2 cellular contexts compared by ENCODE assay signal in the genomic region with DNA sequence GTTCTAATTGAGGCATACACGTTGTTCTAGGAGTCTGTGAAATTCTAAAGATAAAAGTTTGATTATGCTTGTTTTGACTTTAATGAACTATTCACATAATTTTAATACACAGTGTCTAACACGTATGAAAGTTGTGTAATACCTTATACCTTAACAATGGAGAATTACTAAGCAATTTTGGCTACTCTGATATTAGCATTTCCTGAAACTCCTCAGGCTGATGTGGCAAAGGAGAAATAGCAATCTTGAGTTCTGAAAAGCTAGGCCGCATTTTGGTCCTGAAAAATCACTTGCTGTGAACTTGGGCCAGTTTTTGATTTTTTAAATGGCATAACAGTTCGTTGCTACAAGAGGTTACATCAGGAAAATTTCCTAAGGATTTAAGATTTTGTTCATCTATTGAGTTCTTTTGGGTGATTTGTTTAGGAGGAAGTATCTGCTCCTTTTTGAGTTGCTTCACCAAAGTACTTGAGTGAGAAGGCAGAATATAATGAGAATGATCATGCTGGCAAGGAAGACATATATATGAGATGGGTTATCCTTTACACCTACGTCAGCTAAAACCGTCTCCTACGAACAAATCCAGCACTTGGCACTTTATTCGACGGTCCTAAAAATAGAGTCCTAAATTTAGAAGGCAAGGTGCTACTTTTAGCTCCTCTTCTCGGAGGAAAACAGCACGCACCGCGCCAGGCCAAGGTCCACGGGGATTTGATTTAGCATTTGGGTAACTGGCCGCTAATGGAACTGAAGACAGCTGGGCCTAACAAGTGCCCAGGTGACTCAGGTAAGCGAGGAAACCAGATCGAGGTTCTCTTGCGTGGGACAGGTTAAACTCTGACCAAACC.
A peak's percentile ranks its signal among the peaks of the same experiment; 100 is the strongest.
TF ChIP-seq lines count a peak whose summit lies in the region.

No MANE protein-coding gene starts in this region.

TF ChIP-seq in GM23338, 12 proteins besides CTCF, POLR2A, EP300 and RAD21 (continues in another document):
- TF ChIP-seq, protein P1, sequence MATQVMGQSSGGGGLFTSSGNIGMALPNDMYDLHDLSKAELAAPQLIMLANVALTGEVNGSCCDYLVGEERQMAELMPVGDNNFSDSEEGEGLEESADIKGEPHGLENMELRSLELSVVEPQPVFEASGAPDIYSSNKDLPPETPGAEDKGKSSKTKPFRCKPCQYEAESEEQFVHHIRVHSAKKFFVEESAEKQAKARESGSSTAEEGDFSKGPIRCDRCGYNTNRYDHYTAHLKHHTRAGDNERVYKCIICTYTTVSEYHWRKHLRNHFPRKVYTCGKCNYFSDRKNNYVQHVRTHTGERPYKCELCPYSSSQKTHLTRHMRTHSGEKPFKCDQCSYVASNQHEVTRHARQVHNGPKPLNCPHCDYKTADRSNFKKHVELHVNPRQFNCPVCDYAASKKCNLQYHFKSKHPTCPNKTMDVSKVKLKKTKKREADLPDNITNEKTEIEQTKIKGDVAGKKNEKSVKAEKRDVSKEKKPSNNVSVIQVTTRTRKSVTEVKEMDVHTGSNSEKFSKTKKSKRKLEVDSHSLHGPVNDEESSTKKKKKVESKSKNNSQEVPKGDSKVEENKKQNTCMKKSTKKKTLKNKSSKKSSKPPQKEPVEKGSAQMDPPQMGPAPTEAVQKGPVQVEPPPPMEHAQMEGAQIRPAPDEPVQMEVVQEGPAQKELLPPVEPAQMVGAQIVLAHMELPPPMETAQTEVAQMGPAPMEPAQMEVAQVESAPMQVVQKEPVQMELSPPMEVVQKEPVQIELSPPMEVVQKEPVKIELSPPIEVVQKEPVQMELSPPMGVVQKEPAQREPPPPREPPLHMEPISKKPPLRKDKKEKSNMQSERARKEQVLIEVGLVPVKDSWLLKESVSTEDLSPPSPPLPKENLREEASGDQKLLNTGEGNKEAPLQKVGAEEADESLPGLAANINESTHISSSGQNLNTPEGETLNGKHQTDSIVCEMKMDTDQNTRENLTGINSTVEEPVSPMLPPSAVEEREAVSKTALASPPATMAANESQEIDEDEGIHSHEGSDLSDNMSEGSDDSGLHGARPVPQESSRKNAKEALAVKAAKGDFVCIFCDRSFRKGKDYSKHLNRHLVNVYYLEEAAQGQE (IDR thresholded peaks at IDR 0.05; ENCODE audit: unreplicated experiment) = no peak
- TF ChIP-seq ZNF114 (CRISPR knock-in tag; IDR thresholded peaks at IDR 0.05) (no peak), JUNB (IDR thresholded peaks at IDR 0.05; ENCODE audit: unreplicated experiment) (no peak), EZH2phosphoT487 (IDR thresholded peaks at IDR 0.05; ENCODE audit: unreplicated experiment) (no peak), NANOG (IDR thresholded peaks at IDR 0.05; ENCODE audit: borderline replicate concordance) (no peak), STAT1 (IDR thresholded peaks at IDR 0.05; ENCODE audit: unreplicated experiment) (no peak), POLR2AphosphoS5 (IDR thresholded peaks at IDR 0.05; ENCODE audit: low read depth) (no peak), ZNF331 (CRISPR knock-in tag; IDR thresholded peaks at IDR 0.05; ENCODE audit: low read depth) (no peak)
- TF ChIP-seq, protein P2, sequence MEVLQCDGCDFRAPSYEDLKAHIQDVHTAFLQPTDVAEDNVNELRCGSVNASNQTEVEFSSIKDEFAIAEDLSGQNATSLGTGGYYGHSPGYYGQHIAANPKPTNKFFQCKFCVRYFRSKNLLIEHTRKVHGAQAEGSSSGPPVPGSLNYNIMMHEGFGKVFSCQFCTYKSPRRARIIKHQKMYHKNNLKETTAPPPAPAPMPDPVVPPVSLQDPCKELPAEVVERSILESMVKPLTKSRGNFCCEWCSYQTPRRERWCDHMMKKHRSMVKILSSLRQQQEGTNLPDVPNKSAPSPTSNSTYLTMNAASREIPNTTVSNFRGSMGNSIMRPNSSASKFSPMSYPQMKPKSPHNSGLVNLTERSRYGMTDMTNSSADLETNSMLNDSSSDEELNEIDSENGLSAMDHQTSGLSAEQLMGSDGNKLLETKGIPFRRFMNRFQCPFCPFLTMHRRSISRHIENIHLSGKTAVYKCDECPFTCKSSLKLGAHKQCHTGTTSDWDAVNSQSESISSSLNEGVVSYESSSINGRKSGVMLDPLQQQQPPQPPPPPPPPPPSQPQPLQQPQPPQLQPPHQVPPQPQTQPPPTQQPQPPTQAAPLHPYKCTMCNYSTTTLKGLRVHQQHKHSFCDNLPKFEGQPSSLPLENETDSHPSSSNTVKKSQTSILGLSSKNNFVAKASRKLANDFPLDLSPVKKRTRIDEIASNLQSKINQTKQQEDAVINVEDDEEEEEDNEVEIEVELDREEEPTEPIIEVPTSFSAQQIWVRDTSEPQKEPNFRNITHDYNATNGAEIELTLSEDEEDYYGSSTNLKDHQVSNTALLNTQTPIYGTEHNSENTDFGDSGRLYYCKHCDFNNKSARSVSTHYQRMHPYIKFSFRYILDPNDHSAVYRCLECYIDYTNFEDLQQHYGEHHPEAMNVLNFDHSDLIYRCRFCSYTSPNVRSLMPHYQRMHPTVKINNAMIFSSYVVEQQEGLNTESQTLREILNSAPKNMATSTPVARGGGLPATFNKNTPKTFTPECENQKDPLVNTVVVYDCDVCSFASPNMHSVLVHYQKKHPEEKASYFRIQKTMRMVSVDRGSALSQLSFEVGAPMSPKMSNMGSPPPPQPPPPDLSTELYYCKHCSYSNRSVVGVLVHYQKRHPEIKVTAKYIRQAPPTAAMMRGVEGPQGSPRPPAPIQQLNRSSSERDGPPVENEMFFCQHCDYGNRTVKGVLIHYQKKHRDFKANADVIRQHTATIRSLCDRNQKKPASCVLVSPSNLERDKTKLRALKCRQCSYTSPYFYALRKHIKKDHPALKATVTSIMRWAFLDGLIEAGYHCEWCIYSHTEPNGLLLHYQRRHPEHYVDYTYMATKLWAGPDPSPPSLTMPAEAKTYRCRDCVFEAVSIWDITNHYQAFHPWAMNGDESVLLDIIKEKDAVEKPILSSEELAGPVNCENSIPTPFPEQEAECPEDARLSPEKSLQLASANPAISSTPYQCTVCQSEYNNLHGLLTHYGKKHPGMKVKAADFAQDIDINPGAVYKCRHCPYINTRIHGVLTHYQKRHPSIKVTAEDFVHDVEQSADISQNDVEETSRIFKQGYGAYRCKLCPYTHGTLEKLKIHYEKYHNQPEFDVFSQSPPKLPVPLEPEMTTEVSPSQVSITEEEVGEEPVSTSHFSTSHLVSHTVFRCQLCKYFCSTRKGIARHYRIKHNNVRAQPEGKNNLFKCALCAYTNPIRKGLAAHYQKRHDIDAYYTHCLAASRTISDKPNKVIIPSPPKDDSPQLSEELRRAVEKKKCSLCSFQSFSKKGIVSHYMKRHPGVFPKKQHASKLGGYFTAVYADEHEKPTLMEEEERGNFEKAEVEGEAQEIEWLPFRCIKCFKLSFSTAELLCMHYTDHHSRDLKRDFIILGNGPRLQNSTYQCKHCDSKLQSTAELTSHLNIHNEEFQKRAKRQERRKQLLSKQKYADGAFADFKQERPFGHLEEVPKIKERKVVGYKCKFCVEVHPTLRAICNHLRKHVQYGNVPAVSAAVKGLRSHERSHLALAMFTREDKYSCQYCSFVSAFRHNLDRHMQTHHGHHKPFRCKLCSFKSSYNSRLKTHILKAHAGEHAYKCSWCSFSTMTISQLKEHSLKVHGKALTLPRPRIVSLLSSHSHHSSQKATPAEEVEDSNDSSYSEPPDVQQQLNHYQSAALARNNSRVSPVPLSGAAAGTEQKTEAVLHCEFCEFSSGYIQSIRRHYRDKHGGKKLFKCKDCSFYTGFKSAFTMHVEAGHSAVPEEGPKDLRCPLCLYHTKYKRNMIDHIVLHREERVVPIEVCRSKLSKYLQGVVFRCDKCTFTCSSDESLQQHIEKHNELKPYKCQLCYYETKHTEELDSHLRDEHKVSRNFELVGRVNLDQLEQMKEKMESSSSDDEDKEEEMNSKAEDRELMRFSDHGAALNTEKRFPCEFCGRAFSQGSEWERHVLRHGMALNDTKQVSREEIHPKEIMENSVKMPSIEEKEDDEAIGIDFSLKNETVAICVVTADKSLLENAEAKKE (CRISPR knock-in tag; IDR thresholded peaks at IDR 0.05) = no peak

TF ChIP-seq in H1, 55 proteins besides CTCF, POLR2A, EP300 and RAD21:
- 0 out of 2 replicates have a peak, but pooled peaks have one; percentile 1 for TF ChIP-seq MAFK (IDR thresholded peaks at IDR 0.05; ENCODE audit: low read depth, low read length)
- no peak for TF ChIP-seq PHF8 (conservative IDR thresholded peaks at IDR 0.05; ENCODE audit: low read depth, low read length)
